ENCODE assay signal across 15 cellular contexts in the genomic region with DNA sequence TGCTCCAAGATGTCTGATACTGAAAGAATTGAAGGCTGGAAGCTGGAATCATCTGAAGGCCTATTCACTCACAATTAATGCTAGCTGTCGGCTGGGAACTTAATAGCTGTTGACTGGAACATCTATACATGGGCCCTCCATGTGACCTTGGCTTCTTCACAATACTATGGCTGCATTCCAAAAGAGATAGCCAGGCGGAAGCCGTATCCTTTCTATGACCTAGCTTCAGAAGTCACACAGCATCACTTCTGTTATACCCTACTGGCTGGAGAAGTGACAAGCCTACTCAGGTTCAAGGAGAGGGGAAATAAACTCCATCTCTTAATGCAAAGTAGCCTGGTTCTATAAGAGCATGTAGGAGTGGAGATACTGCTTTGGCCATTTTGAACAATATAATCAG. TPM values are rescaled to one million over a fixed set of nuclear protein-coding genes. Genes with fewer than 3 reads are reported as not detected.
A peak's percentile ranks its signal among the peaks of the same experiment; 100 is the strongest.
DNase-seq lines count a peak whose midpoint lies in the region; ATAC-seq and TF ChIP-seq lines count a peak whose summit lies in the region.
"Had no signal": no experiment of that assay in that cellular context is flagged by ENCODE, and none has a peak within 500 bp of the region (broad histone marks: within the 10 kb centered on the region; RNA-seq: fewer than 3 reads in every experiment).

No MANE protein-coding gene starts in this region.

- H3K27ac ChIP-seq in heart right ventricle, result peak overlapping the region in 1 of 10 donors; percentile 40
- no peak overlapping the region for H3K27ac ChIP-seq in hepatocyte
- H3K27ac ChIP-seq: C4-2B had no signal

- H3K4me2 ChIP-seq in hepatocyte, result no peak overlapping the region

- H3K79me2 ChIP-seq in hepatocyte, result no peaks in the 10 kb centered on the region

- H3K27me3 ChIP-seq in heart right ventricle, result no peaks in the 10 kb centered on the region
- no peaks in the 10 kb centered on the region for H3K27me3 ChIP-seq in hepatocyte

- no peak overlapping the region for H3K4me3 ChIP-seq in heart right ventricle
- no peak overlapping the region for H3K4me3 ChIP-seq in hepatocyte
- H3K4me3 ChIP-seq: HAP-1 had no signal

- H4K20me1 ChIP-seq in hepatocyte (ENCODE audit: insufficient read depth, poor library complexity, severe bottlenecking), result no peaks in the 10 kb centered on the region

- H2AFZ ChIP-seq in hepatocyte, result no peak overlapping the region

- WGBS in heart right ventricle, 2 donors, result 2 to 10% methylated on average over 3 of the region's 3 CpGs
- 78% methylated on average over 3 of the region's 3 CpGs for WGBS in hepatocyte (ENCODE audit: low lambda C conversion rate, missing lambda C conversion rate)

- intact Hi-C loops in Right ventricle myocardium superior (cut with DNase I) (no loop called here), cardiac septum (cut with DNase I) (no loop called here), heart right ventricle (cut with DNase I) (loop anchor here in 1 of 10 donors (5.0 kb wide), 1 partner anchor 51 kb away; a partner anchor contains a TSS)

- peak; percentile 89 for ATAC-seq in Right ventricle myocardium superior (ENCODE audit: poor library complexity)
- ATAC-seq in heart right ventricle, result peak; percentile 46 to 85 (median 73)
- no peak for ATAC-seq in GM18505 (IDR thresholded peaks at IDR 0.05; ENCODE audit: unreplicated experiment)
- no peak for ATAC-seq in GM18858 (IDR thresholded peaks at IDR 0.05; ENCODE audit: unreplicated experiment)
- ATAC-seq in GM19452 (IDR thresholded peaks at IDR 0.05; ENCODE audit: unreplicated experiment), result no peak

- peaks cover 0 to 33% (median 19%) of the 10 kb centered on the region in 9 donors for H3K4me1 ChIP-seq in heart right ventricle
- H3K4me1 ChIP-seq in hepatocyte (ENCODE audit: insufficient read depth), result no peaks in the 10 kb centered on the region
- H3K4me1 ChIP-seq: HAP-1 had no signal

- H3K9me3 ChIP-seq in heart right ventricle, result no peaks in the 10 kb centered on the region
- H3K9me3 ChIP-seq in hepatocyte (ENCODE audit: low read depth), result no peaks in the 10 kb centered on the region
- H3K9me3 ChIP-seq: HAP-1 had no signal

- TF ChIP-seq CTCF in heart right ventricle (IDR thresholded peaks at IDR 0.05) (no peak), hepatocyte (IDR thresholded peaks at IDR 0.05; ENCODE audit: poor library complexity) (no peak)

- DNase-seq in Right ventricle myocardium superior (no peak), cardiac septum (ENCODE audit: low spot score) (no peak), heart right ventricle (no peak), lung microvascular endothelial cell (ENCODE audit: low read depth in 2 of 2) (peak; percentile 52 to 77), hepatocyte (ENCODE audit: low spot score) (no peak)
- DNase-seq: 8988T, COR-L47, NCI-H1417, NCI-H2029, NCI-H510A treated with DMSO at 0.1 percent for 48 hours had no signal

- no peaks in the 10 kb centered on the region for H3K9me2 ChIP-seq in hepatocyte (replicated peaks; ENCODE audit: insufficient read depth)

- H3K36me3 ChIP-seq in heart right ventricle, result no peaks in the 10 kb centered on the region
- H3K36me3 ChIP-seq in hepatocyte (replicated peaks; ENCODE audit: insufficient read depth, low read depth), result no peaks in the 10 kb centered on the region
- H3K36me3 ChIP-seq: HAP-1 had no signal

- TF ChIP-seq POLR2A in GM18505 (IDR thresholded peaks at IDR 0.05; ENCODE audit: borderline replicate concordance, extremely low read depth, insufficient read depth, insufficient read length), result no peak

RNA-seq across cellular contexts. Expression of a gene that starts 50.9 kb away (rescaled TPM):
- total RNA-seq in Right ventricle myocardium superior, result 9.8 TPM
- 12.7 TPM for total RNA-seq in cardiac septum
- total RNA-seq in heart right ventricle, result 10 to 100 TPM in 3 of 10 donors, 1 to 10 TPM in 7; 6.4 to 20.2 (median 7.6) TPM
- 1 to 10 TPM; 3.3 to 6.4 TPM for polyA plus RNA-seq in heart right ventricle
- 13.9 and 15.3 TPM in 2 replicates for total RNA-seq in lung microvascular endothelial cell
- total RNA-seq in hepatocyte, result 18.6 and 23.2 TPM in 2 replicates
- polyA plus RNA-seq in hepatocyte, result 6.8 and 8.2 TPM in 2 replicates

Comparison
In these comparisons a context has a peak if more than half of its experiments do, and no peak if none do; other contexts are left out.
1. ATAC-seq: peak in Right ventricle myocardium superior (single experiment) and heart right ventricle (8 of 8); none in GM18505 (single experiment), GM18858 (single experiment) and GM19452 (single experiment).
2. DNase-seq: peak in lung microvascular endothelial cell (2 of 2); none in Right ventricle myocardium superior (single experiment), cardiac septum (single experiment), heart right ventricle (0 of 2) and hepatocyte (single experiment).